ENCODE assay signal across 17 cellular contexts in genomic region chr11:15370774-15371173, GRCh38.
DNase-seq lines count a peak whose midpoint lies in the region; ATAC-seq lines count a peak whose summit lies in the region.
"Had no signal": no experiment of that assay in that cellular context is flagged by ENCODE, and none has a peak within 500 bp of the region (broad histone marks: within the 10 kb centered on the region; RNA-seq: fewer than 3 reads in every experiment).

No MANE protein-coding gene starts in this region.

- H3K9me3 Mint-ChIP-seq in activated T-cell treated with anti-CD3 and anti-CD28 coated beads, Interleukin-2, amount 50 U/mL, for 72 hours: peaks cover 2 to 4% of the 10 kb centered on the region in 2 donors

- no peak for ATAC-seq in HG02938 (IDR thresholded peaks at IDR 0.05; ENCODE audit: unreplicated experiment)
- ATAC-seq in activated T-cell treated with anti-CD3 and anti-CD28 coated beads, Interleukin-2, amount 50 U/mL, for 72 hours (replicated peaks in 1 of 2): no peak

- no peaks in the 10 kb centered on the region for H3K4me1 Mint-ChIP-seq in activated T-cell treated with anti-CD3 and anti-CD28 coated beads, Interleukin-2, amount 50 U/mL, for 72 hours (ENCODE audit: low read depth)
- H3K4me1 Mint-ChIP-seq: CD14-positive monocyte; CD8-positive, alpha-beta memory T cell had no signal

- no peaks in the 10 kb centered on the region for H3K27me3 Mint-ChIP-seq in activated T-cell treated with anti-CD3 and anti-CD28 coated beads, Interleukin-2, amount 50 U/mL, for 72 hours (ENCODE audit: low read depth)

- H3K4me3 Mint-ChIP-seq in activated T-cell treated with anti-CD3 and anti-CD28 coated beads, Interleukin-2, amount 50 U/mL, for 72 hours: no peak overlapping the region
- H3K4me3 Mint-ChIP-seq: CD14-positive monocyte; CD4-positive, alpha-beta T cell; CD8-positive, alpha-beta memory T cell had no signal

- H3K27ac Mint-ChIP-seq in activated T-cell treated with anti-CD3 and anti-CD28 coated beads, Interleukin-2, amount 50 U/mL, for 72 hours: no peak overlapping the region
- H3K27ac Mint-ChIP-seq: CD14-positive monocyte; CD4-positive, alpha-beta T cell; CD8-positive, alpha-beta memory T cell had no signal

- no peaks in the 10 kb centered on the region for H3K36me3 Mint-ChIP-seq in activated T-cell treated with anti-CD3 and anti-CD28 coated beads, Interleukin-2, amount 50 U/mL, for 72 hours (ENCODE audit: insufficient read depth in 2 of 2)
- H3K36me3 Mint-ChIP-seq: CD14-positive monocyte; CD8-positive, alpha-beta memory T cell had no signal

- DNase-seq in NCI-H1417 (lab: John Stamatoyannopoulos, UW) (peak; percentile 13 to 67 (median 43)), NCI-H1417 treated with DMSO at 0.1 percent for 48 hours (lab: John Stamatoyannopoulos, UW) (no peak), NCI-H82 (lab: John Stamatoyannopoulos, UW) (peak; percentile 1), NCI-H82 treated with DMSO at 0.1 percent for 48 hours (lab: John Stamatoyannopoulos, UW; ENCODE audit: unreplicated experiment) (no peak), NCI-H69 (lab: John Stamatoyannopoulos, UW) (peak; percentile 68), GDM1 (lab: John Stamatoyannopoulos, UW) (no peak)
- DNase-seq in activated T-cell treated with anti-CD3 and anti-CD28 coated beads, Interleukin-2, amount 50 U/mL, for 72 hours: no peak
- DNase-seq: ACHN; AML-193; BE2C; CD4-positive, alpha-beta T cell; CD8-positive, alpha-beta memory T cell; DMS53; DMS79 treated with DMSO at 0.1 percent for 48 hours; GOT3 had no signal

Comparison
In these comparisons a context has a peak if more than half of its experiments do, and no peak if none do; other contexts are left out.
1. DNase-seq: peak in NCI-H1417 (3 of 3), NCI-H82 (single experiment) and NCI-H69 (single experiment); none in NCI-H1417 treated with DMSO at 0.1 percent for 48 hours (single experiment), NCI-H82 treated with DMSO at 0.1 percent for 48 hours (single experiment), GDM1 (single experiment) and activated T-cell treated with anti-CD3 and anti-CD28 coated beads, Interleukin-2, amount 50 U/mL, for 72 hours (0 of 2).